Comparison of ENCODE assay signal across 1 cellular context in the genomic region with DNA sequence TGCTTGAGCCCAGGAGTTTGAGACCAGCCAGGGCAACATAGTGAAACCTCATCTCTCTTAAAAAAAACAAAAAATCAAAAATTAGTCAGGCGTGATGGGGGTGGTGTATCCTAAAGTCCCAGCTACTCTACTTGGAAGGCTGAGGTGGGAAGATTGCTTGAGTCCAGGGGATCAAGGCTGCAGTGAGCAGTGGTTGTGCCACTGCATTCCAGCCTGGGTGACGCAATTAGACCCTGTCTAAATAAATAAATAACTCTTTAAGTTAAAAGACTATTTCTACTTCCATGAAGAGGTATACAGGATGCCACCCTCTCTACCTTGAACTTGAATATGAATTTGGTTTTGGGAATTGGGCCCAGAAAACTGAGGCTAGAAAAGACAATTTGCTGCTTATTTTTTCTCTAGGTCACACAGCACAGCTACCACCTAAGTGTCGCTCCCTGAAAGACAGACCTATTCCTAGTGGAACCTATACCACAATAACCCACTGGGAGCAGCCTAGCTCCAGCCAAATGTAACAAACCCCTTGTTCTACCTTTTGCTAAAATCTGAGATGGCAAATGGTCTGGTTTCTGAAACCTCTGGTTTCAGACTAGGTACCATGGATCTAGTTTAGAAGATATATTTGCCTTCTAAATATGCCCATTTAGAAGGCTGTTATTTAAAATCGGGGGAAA.
TF ChIP-seq lines count a peak whose summit lies in the region.

No MANE protein-coding gene starts in this region.

TF ChIP-seq in HepG2, 621 proteins besides CTCF, POLR2A, EP300 and RAD21 (continued from another document and continues in another):
- TF ChIP-seq, protein P1, sequence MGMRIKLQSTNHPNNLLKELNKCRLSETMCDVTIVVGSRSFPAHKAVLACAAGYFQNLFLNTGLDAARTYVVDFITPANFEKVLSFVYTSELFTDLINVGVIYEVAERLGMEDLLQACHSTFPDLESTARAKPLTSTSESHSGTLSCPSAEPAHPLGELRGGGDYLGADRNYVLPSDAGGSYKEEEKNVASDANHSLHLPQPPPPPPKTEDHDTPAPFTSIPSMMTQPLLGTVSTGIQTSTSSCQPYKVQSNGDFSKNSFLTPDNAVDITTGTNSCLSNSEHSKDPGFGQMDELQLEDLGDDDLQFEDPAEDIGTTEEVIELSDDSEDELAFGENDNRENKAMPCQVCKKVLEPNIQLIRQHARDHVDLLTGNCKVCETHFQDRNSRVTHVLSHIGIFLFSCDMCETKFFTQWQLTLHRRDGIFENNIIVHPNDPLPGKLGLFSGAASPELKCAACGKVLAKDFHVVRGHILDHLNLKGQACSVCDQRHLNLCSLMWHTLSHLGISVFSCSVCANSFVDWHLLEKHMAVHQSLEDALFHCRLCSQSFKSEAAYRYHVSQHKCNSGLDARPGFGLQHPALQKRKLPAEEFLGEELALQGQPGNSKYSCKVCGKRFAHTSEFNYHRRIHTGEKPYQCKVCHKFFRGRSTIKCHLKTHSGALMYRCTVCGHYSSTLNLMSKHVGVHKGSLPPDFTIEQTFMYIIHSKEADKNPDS (CRISPR knock-in tag; IDR thresholded peaks at IDR 0.05): no peak
- TF ChIP-seq, protein P2, sequence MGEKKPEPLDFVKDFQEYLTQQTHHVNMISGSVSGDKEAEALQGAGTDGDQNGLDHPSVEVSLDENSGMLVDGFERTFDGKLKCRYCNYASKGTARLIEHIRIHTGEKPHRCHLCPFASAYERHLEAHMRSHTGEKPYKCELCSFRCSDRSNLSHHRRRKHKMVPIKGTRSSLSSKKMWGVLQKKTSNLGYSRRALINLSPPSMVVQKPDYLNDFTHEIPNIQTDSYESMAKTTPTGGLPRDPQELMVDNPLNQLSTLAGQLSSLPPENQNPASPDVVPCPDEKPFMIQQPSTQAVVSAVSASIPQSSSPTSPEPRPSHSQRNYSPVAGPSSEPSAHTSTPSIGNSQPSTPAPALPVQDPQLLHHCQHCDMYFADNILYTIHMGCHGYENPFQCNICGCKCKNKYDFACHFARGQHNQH (CRISPR knock-in tag; IDR thresholded peaks at IDR 0.05): no peak
- no peak for TF ChIP-seq YEATS2 (CRISPR knock-in tag; IDR thresholded peaks at IDR 0.05; ENCODE audit: borderline replicate concordance)
- no peak for TF ChIP-seq FOXM1 (CRISPR knock-in tag; IDR thresholded peaks at IDR 0.05)
- no peak for TF ChIP-seq SIN3A (IDR thresholded peaks at IDR 0.05; ENCODE audit: borderline replicate concordance, low read depth, low read length)
- TF ChIP-seq GATAD2A (CRISPR knock-in tag; IDR thresholded peaks at IDR 0.05): 0 out of 2 replicates have a peak, but pooled peaks have one; percentile 11
- TF ChIP-seq FOXA1 (IDR thresholded peaks at IDR 0.05): no peak
- TF ChIP-seq FOXA1 (CRISPR knock-in tag; IDR thresholded peaks at IDR 0.05): no peak
- TF ChIP-seq, protein P3, sequence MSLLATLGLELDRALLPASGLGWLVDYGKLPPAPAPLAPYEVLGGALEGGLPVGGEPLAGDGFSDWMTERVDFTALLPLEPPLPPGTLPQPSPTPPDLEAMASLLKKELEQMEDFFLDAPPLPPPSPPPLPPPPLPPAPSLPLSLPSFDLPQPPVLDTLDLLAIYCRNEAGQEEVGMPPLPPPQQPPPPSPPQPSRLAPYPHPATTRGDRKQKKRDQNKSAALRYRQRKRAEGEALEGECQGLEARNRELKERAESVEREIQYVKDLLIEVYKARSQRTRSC (CRISPR knock-in tag; IDR thresholded peaks at IDR 0.05; ENCODE audit: low read depth): no peak
- TF ChIP-seq CEBPG (CRISPR knock-in tag; IDR thresholded peaks at IDR 0.05): peak; percentile 32; the same call in 1 of the 2 replicates
- TF ChIP-seq, protein P4, sequence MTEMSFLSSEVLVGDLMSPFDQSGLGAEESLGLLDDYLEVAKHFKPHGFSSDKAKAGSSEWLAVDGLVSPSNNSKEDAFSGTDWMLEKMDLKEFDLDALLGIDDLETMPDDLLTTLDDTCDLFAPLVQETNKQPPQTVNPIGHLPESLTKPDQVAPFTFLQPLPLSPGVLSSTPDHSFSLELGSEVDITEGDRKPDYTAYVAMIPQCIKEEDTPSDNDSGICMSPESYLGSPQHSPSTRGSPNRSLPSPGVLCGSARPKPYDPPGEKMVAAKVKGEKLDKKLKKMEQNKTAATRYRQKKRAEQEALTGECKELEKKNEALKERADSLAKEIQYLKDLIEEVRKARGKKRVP (CRISPR knock-in tag; IDR thresholded peaks at IDR 0.05): peak in 1 of 2 experiments; percentile 25; a peak in 1 of 4 replicates
- TF ChIP-seq ZNF34 (CRISPR knock-in tag; IDR thresholded peaks at IDR 0.05; ENCODE audit: borderline replicate concordance): no peak
- TF ChIP-seq REPIN1 (CRISPR knock-in tag; IDR thresholded peaks at IDR 0.05; ENCODE audit: borderline replicate concordance, low read depth): no peak
- TF ChIP-seq EED (CRISPR knock-in tag; IDR thresholded peaks at IDR 0.05): no peak
- TF ChIP-seq, protein P5, sequence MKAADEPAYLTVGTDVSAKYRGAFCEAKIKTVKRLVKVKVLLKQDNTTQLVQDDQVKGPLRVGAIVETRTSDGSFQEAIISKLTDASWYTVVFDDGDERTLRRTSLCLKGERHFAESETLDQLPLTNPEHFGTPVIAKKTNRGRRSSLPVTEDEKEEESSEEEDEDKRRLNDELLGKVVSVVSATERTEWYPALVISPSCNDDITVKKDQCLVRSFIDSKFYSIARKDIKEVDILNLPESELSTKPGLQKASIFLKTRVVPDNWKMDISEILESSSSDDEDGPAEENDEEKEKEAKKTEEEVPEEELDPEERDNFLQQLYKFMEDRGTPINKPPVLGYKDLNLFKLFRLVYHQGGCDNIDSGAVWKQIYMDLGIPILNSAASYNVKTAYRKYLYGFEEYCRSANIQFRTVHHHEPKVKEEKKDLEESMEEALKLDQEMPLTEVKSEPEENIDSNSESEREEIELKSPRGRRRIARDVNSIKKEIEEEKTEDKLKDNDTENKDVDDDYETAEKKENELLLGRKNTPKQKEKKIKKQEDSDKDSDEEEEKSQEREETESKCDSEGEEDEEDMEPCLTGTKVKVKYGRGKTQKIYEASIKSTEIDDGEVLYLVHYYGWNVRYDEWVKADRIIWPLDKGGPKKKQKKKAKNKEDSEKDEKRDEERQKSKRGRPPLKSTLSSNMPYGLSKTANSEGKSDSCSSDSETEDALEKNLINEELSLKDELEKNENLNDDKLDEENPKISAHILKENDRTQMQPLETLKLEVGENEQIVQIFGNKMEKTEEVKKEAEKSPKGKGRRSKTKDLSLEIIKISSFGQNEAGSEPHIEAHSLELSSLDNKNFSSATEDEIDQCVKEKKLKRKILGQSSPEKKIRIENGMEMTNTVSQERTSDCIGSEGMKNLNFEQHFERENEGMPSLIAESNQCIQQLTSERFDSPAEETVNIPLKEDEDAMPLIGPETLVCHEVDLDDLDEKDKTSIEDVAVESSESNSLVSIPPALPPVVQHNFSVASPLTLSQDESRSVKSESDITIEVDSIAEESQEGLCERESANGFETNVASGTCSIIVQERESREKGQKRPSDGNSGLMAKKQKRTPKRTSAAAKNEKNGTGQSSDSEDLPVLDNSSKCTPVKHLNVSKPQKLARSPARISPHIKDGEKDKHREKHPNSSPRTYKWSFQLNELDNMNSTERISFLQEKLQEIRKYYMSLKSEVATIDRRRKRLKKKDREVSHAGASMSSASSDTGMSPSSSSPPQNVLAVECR (CRISPR knock-in tag; IDR thresholded peaks at IDR 0.05; ENCODE audit: borderline replicate concordance): no peak
- TF ChIP-seq FOSL2 (CRISPR knock-in tag; IDR thresholded peaks at IDR 0.05): no peak
- no peak for TF ChIP-seq ZNF816 (CRISPR knock-in tag; IDR thresholded peaks at IDR 0.05; ENCODE audit: borderline replicate concordance)
- no peak for TF ChIP-seq MTF1 (CRISPR knock-in tag; IDR thresholded peaks at IDR 0.05)
- TF ChIP-seq, protein P6, sequence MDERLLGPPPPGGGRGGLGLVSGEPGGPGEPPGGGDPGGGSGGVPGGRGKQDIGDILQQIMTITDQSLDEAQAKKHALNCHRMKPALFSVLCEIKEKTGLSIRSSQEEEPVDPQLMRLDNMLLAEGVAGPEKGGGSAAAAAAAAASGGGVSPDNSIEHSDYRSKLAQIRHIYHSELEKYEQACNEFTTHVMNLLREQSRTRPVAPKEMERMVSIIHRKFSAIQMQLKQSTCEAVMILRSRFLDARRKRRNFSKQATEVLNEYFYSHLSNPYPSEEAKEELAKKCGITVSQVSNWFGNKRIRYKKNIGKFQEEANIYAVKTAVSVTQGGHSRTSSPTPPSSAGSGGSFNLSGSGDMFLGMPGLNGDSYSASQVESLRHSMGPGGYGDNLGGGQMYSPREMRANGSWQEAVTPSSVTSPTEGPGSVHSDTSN (CRISPR knock-in tag; IDR thresholded peaks at IDR 0.05): no peak
- no peak for TF ChIP-seq ZNF205 (CRISPR knock-in tag; IDR thresholded peaks at IDR 0.05)
- TF ChIP-seq RFX3 (CRISPR knock-in tag; IDR thresholded peaks at IDR 0.05): no peak
- TF ChIP-seq, protein P7, sequence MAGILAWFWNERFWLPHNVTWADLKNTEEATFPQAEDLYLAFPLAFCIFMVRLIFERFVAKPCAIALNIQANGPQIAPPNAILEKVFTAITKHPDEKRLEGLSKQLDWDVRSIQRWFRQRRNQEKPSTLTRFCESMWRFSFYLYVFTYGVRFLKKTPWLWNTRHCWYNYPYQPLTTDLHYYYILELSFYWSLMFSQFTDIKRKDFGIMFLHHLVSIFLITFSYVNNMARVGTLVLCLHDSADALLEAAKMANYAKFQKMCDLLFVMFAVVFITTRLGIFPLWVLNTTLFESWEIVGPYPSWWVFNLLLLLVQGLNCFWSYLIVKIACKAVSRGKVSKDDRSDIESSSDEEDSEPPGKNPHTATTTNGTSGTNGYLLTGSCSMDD (CRISPR knock-in tag; IDR thresholded peaks at IDR 0.05): no peak
- no peak for TF ChIP-seq RBM22 (optimal IDR thresholded peaks at IDR 0.05; ENCODE audit: low read length)
- TF ChIP-seq GTF2F1 (IDR thresholded peaks at IDR 0.05; ENCODE audit: low read length): no peak
- no peak for TF ChIP-seq ZNF33A (CRISPR knock-in tag; IDR thresholded peaks at IDR 0.05; ENCODE audit: borderline replicate concordance)
- TF ChIP-seq SETDB1 (CRISPR knock-in tag; IDR thresholded peaks at IDR 0.05; ENCODE audit: borderline replicate concordance): no peak
- no peak for TF ChIP-seq ZFP41 (CRISPR knock-in tag; IDR thresholded peaks at IDR 0.05; ENCODE audit: borderline replicate concordance)
- TF ChIP-seq TCF7L2 (IDR thresholded peaks at IDR 0.05; ENCODE audit: low read depth, low read length): no peak
- TF ChIP-seq ZNF335 (CRISPR knock-in tag; IDR thresholded peaks at IDR 0.05): no peak
- no peak for TF ChIP-seq NR2F2 (IDR thresholded peaks at IDR 0.05; ENCODE audit: borderline replicate concordance, low read depth)
- TF ChIP-seq, protein P8, sequence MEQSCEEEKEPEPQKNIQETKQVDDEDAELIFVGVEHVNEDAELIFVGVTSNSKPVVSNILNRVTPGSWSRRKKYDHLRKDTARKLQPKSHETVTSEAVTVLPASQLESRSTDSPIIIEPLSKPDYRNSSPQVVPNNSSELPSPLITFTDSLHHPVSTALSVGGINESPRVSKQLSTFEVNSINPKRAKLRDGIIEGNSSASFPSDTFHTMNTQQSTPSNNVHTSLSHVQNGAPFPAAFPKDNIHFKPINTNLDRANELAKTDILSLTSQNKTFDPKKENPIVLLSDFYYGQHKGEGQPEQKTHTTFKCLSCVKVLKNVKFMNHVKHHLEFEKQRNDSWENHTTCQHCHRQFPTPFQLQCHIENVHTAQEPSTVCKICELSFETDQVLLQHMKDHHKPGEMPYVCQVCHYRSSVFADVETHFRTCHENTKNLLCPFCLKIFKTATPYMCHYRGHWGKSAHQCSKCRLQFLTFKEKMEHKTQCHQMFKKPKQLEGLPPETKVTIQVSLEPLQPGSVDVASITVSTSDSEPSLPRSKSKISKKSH (CRISPR knock-in tag; IDR thresholded peaks at IDR 0.05; ENCODE audit: borderline replicate concordance): no peak
- TF ChIP-seq, protein P9, sequence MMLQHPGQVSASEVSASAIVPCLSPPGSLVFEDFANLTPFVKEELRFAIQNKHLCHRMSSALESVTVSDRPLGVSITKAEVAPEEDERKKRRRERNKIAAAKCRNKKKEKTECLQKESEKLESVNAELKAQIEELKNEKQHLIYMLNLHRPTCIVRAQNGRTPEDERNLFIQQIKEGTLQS (CRISPR knock-in tag; IDR thresholded peaks at IDR 0.05): 0 out of 2 replicates have a peak, but pooled peaks have one; percentile 34
- no peak for TF ChIP-seq ZNF101 (CRISPR knock-in tag; IDR thresholded peaks at IDR 0.05; ENCODE audit: borderline replicate concordance, low read depth)
- no peak for TF ChIP-seq ZFAT (CRISPR knock-in tag; conservative IDR thresholded peaks at IDR 0.05)
- peak; percentile 75 for TF ChIP-seq CEBPB (IDR thresholded peaks at IDR 0.05; ENCODE audit: borderline replicate concordance, low read depth, low read length)
- no peak for TF ChIP-seq TOPORS (CRISPR knock-in tag; IDR thresholded peaks at IDR 0.05)
- TF ChIP-seq, protein P10, sequence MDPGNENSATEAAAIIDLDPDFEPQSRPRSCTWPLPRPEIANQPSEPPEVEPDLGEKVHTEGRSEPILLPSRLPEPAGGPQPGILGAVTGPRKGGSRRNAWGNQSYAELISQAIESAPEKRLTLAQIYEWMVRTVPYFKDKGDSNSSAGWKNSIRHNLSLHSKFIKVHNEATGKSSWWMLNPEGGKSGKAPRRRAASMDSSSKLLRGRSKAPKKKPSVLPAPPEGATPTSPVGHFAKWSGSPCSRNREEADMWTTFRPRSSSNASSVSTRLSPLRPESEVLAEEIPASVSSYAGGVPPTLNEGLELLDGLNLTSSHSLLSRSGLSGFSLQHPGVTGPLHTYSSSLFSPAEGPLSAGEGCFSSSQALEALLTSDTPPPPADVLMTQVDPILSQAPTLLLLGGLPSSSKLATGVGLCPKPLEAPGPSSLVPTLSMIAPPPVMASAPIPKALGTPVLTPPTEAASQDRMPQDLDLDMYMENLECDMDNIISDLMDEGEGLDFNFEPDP (CRISPR knock-in tag; conservative IDR thresholded peaks at IDR 0.05): no peak
- TF ChIP-seq, protein P11, sequence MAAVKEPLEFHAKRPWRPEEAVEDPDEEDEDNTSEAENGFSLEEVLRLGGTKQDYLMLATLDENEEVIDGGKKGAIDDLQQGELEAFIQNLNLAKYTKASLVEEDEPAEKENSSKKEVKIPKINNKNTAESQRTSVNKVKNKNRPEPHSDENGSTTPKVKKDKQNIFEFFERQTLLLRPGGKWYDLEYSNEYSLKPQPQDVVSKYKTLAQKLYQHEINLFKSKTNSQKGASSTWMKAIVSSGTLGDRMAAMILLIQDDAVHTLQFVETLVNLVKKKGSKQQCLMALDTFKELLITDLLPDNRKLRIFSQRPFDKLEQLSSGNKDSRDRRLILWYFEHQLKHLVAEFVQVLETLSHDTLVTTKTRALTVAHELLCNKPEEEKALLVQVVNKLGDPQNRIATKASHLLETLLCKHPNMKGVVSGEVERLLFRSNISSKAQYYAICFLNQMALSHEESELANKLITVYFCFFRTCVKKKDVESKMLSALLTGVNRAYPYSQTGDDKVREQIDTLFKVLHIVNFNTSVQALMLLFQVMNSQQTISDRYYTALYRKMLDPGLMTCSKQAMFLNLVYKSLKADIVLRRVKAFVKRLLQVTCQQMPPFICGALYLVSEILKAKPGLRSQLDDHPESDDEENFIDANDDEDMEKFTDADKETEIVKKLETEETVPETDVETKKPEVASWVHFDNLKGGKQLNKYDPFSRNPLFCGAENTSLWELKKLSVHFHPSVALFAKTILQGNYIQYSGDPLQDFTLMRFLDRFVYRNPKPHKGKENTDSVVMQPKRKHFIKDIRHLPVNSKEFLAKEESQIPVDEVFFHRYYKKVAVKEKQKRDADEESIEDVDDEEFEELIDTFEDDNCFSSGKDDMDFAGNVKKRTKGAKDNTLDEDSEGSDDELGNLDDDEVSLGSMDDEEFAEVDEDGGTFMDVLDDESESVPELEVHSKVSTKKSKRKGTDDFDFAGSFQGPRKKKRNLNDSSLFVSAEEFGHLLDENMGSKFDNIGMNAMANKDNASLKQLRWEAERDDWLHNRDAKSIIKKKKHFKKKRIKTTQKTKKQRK (IDR thresholded peaks at IDR 0.05; ENCODE audit: low read length): no peak
- no peak for TF ChIP-seq GABPA (IDR thresholded peaks at IDR 0.05; ENCODE audit: low read depth, low read length)
- TF ChIP-seq GABPA (CRISPR knock-in tag; IDR thresholded peaks at IDR 0.05; ENCODE audit: low read depth): no peak
- TF ChIP-seq ZSCAN22 (CRISPR knock-in tag; IDR thresholded peaks at IDR 0.05): no peak
- no peak for TF ChIP-seq CHCHD3 (CRISPR knock-in tag; IDR thresholded peaks at IDR 0.05)
- no peak for TF ChIP-seq ISX (CRISPR knock-in tag; conservative IDR thresholded peaks at IDR 0.05)
